ENCODE assay signal across 24 cellular contexts in the genomic region with DNA sequence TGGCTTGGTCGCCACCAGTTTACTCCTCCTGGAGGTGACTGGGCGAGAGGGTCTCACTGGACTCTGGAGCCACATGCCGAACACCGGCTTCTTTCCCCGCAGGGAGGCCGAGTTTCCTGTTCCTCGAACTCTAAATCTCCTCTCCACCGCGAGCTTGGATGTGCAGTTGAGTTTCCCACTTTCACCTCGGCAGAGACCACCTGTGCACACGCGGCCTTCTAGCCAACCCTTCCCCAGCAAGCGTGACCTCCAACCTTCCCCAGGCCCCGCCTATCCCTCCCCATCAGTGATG.
"Had no signal": no experiment of that assay in that cellular context is flagged by ENCODE, and none has a peak within 500 bp of the region (broad histone marks: within the 10 kb centered on the region; RNA-seq: fewer than 3 reads in every experiment).

No MANE protein-coding gene starts in this region.

- H3K4me3 ChIP-seq: colonic mucosa, esophagus squamous epithelium, gastrocnemius medialis, heart left ventricle, hepatocyte, left lung, lower lobe of right lung, mucosa of descending colon had no signal

- DNase-seq: cerebellar nuclear complex; colonic mucosa; cortex of kidney; effector CD4-positive, alpha-beta T cell; effector memory CD4-positive, alpha-beta T cell; esophagus squamous epithelium; foreskin fibroblast; foreskin melanocyte; gastrocnemius medialis; glutamatergic neuron; heart left ventricle; hypothalamus; immature natural killer cell; kidney; kidney glomerular epithelial cell; left colon; left lung; left ventricle myocardium superior; lower lobe of right lung; mesenchymal stem cell; mucosa of descending colon had no signal

- H3K9me3 ChIP-seq: colonic mucosa, esophagus squamous epithelium, gastrocnemius medialis, lower lobe of right lung had no signal

- H3K4me1 ChIP-seq: colonic mucosa, esophagus squamous epithelium, gastrocnemius medialis, heart left ventricle, left lung, lower lobe of right lung had no signal

- H3K4me2 ChIP-seq: hepatocyte had no signal

- H2AFZ ChIP-seq: hepatocyte had no signal

- ATAC-seq: gastrocnemius medialis, heart left ventricle, left colon, left lung, left ventricle myocardium superior, lower lobe of right lung, mucosa of descending colon had no signal

- H3K36me3 Mint-ChIP-seq: immature natural killer cell, mesothelial cell of epicardium had no signal

- H3K4me3 Mint-ChIP-seq: dendritic cell treated with granulocyte-macrophage colony-stimulating factor and Interleukin-4, amounts not matched to agents 40 ng/mL and 50 ng/mL, for 4 days; immature natural killer cell; mesothelial cell of epicardium had no signal

- H3K36me3 ChIP-seq: colonic mucosa, esophagus squamous epithelium, gastrocnemius medialis, heart left ventricle, left lung, lower lobe of right lung had no signal

- H3K27ac ChIP-seq: colonic mucosa, esophagus squamous epithelium, gastrocnemius medialis, heart left ventricle, hepatocyte, left lung, lower lobe of right lung had no signal

- H3K4me1 Mint-ChIP-seq: immature natural killer cell, mesothelial cell of epicardium had no signal

- H3K79me2 ChIP-seq: hepatocyte had no signal

- H3K27ac Mint-ChIP-seq: dendritic cell treated with granulocyte-macrophage colony-stimulating factor and Interleukin-4, amounts not matched to agents 40 ng/mL and 50 ng/mL, for 4 days; immature natural killer cell; mesothelial cell of epicardium had no signal

- H3K27me3 ChIP-seq: colonic mucosa, esophagus squamous epithelium, gastrocnemius medialis, heart left ventricle, hepatocyte, left lung had no signal

- H3K27me3 Mint-ChIP-seq: dendritic cell treated with granulocyte-macrophage colony-stimulating factor and Interleukin-4, amounts not matched to agents 40 ng/mL and 50 ng/mL, for 4 days had no signal
